9 cellular contexts compared by ENCODE assay signal in genomic region chr2:240136671-240137292, GRCh38. TPM values are rescaled to one million over a fixed set of nuclear protein-coding genes. Genes with fewer than 3 reads are reported as not detected.
DNase-seq lines count a peak whose midpoint lies in the region; TF ChIP-seq lines count a peak whose summit lies in the region.
"Had no signal": no experiment of that assay in that cellular context is flagged by ENCODE, and none has a peak within 500 bp of the region (broad histone marks: within the 10 kb centered on the region; RNA-seq: fewer than 3 reads in every experiment).

No MANE protein-coding gene starts in this region.

- peak overlapping the region; percentile 70 for H3K27ac ChIP-seq in VCaP
- H3K27ac ChIP-seq in esophagus squamous epithelium: peak overlapping the region in 3 of 4 donors; percentile 72 to 82 (median 80)
- no peak overlapping the region for H3K27ac ChIP-seq in osteoblast (ENCODE audit: low read depth, low read length)

- peak overlapping the region; percentile 95 for H3K4me2 ChIP-seq in osteoblast (ENCODE audit: insufficient read depth, low read length)

- peaks cover 28% of the 10 kb centered on the region for H3K79me2 ChIP-seq in osteoblast (ENCODE audit: insufficient read depth, low read length)

- no peak for TF ChIP-seq POLR2A in esophagus squamous epithelium (IDR thresholded peaks at IDR 0.05)

- no peaks in the 10 kb centered on the region for H3K9me3 ChIP-seq in ES-I3 (ENCODE audit: control insufficient read depth, insufficient read depth, low read length)
- no peaks in the 10 kb centered on the region for H3K9me3 ChIP-seq in esophagus squamous epithelium
- H3K9me3 ChIP-seq in osteoblast (ENCODE audit: low read depth, low read length): no peaks in the 10 kb centered on the region

- H3K4me3 ChIP-seq in HFF-Myc (replicated peaks; ENCODE audit: low read depth, low read length) (peak overlapping the region; percentile 95), esophagus squamous epithelium (peak overlapping the region; percentile 63 to 89 (median 72)), osteoblast (ENCODE audit: insufficient read depth, low read length) (peak overlapping the region; percentile 93)

- H3K4me1 ChIP-seq in ES-I3 (ENCODE audit: insufficient read depth, low read length) (peaks cover 9% of the 10 kb centered on the region; the same call in 1 of the 2 replicates), esophagus squamous epithelium (peaks cover 14 to 26% (median 22%) of the 10 kb centered on the region in 3 donors), osteoblast (ENCODE audit: insufficient read depth, low read length) (peaks cover 12% of the 10 kb centered on the region)

- 43 to 45% methylated on average over 24 of the region's 36 CpGs for WGBS in esophagus squamous epithelium, 2 donors

- peak overlapping the region; percentile 73; the same call in 1 of the 2 replicates for H3K9ac ChIP-seq in ES-I3 (ENCODE audit: low read depth, low read length)

- DNase-seq in HFF-Myc (ENCODE audit: extremely low read depth, low read depth) (no peak), esophagus squamous epithelium (lab: John Stamatoyannopoulos, UW) (no peak), osteoblast (ENCODE audit: insufficient read length, low spot score, missing footprints) (peak; percentile 83), cerebellar nuclear complex (lab: John Stamatoyannopoulos, UW) (no peak), HCEC 1CT (no peak), NCI-H187 (lab: John Stamatoyannopoulos, UW) (no peak)

- H3K27me3 ChIP-seq in esophagus squamous epithelium (peaks cover 0 to 3% (median 0%) of the 10 kb centered on the region in 4 donors), osteoblast (ENCODE audit: insufficient read depth, low read length) (peaks cover 13% of the 10 kb centered on the region)

- peak overlapping the region; percentile 98 for H2AFZ ChIP-seq in osteoblast (ENCODE audit: low read length)

- H3K36me3 ChIP-seq in ES-I3 (ENCODE audit: insufficient read depth, low read length): peaks cover 12% of the 10 kb centered on the region; the same call in 1 of the 2 replicates
- H3K36me3 ChIP-seq in esophagus squamous epithelium: peaks cover 0 to 22% (median 10%) of the 10 kb centered on the region in 3 donors
- peaks cover 19% of the 10 kb centered on the region for H3K36me3 ChIP-seq in osteoblast (ENCODE audit: insufficient read depth, low read length)

- H4K20me1 ChIP-seq in osteoblast (ENCODE audit: insufficient read depth, low read length): peaks cover 17% of the 10 kb centered on the region

- TF ChIP-seq CTCF in HFF-Myc (IDR thresholded peaks at IDR 0.05; ENCODE audit: low read depth, low read length, missing control alignments) (no peak), VCaP (conservative IDR thresholded peaks at IDR 0.05) (no peak), esophagus squamous epithelium (IDR thresholded peaks at IDR 0.05) (no peak), osteoblast (IDR thresholded peaks at IDR 0.05; ENCODE audit: extremely low read depth, low read depth, low read length) (no peak)

- intact Hi-C loops in esophagus squamous epithelium (cut with DNase I): no loop called here

RNA-seq across cellular contexts. Expression of gene COPS9, which starts 0.7 kb away (rescaled TPM):
- total RNA-seq in esophagus squamous epithelium (100 to 1,000 TPM; 103 to 225 (median 195) TPM), osteoblast (70.2 and 84.9 TPM in 2 replicates)

RNA-seq across cellular contexts. Expression of gene OTOS, which starts 3.7 kb away (rescaled TPM):
- total RNA-seq in esophagus squamous epithelium (not detected), osteoblast (not detected in 2 replicates)
- total RNA-seq: M059J had no signal
